In genomic region chr3:188662214-188662613, GRCh38 we compare ENCODE assay signal across 25 cellular contexts.
DNase-seq lines count a peak whose midpoint lies in the region; ATAC-seq and TF ChIP-seq lines count a peak whose summit lies in the region.
"Had no signal": no experiment of that assay in that cellular context is flagged by ENCODE, and none has a peak within 500 bp of the region (broad histone marks: within the 10 kb centered on the region; RNA-seq: fewer than 3 reads in every experiment).

No MANE protein-coding gene starts in this region.

- peak; percentile 56 for ATAC-seq in left lobe of liver
- ATAC-seq in right lobe of liver = peak; percentile 12 to 50 (median 42)
- ATAC-seq in HG02588 (IDR thresholded peaks at IDR 0.05; ENCODE audit: unreplicated experiment) = no peak
- no peak for ATAC-seq in activated CD8-positive, alpha-beta T cell treated with anti-CD3 and anti-CD28 coated beads, Interleukin-2, amount 10 ng/mL, durations not matched to agents 7 days and 5 days
- ATAC-seq in HG03520 (IDR thresholded peaks at IDR 0.05; ENCODE audit: unreplicated experiment) = no peak
- ATAC-seq: GM12878 had no signal

- TF ChIP-seq POLR2A in right lobe of liver (IDR thresholded peaks at IDR 0.05) = no peak
- no peak for TF ChIP-seq POLR2A in esophagus muscularis mucosa (IDR thresholded peaks at IDR 0.05; ENCODE audit: low read depth)

- CTCF ChIA-PET in activated CD8-positive, alpha-beta T cell treated with anti-CD3 and anti-CD28 coated beads, Interleukin-2, amount 10 ng/mL, durations not matched to agents 7 days and 5 days (lab: Charles Lee) = interaction anchor here (5.2 kb wide), 1 partner anchor 922 kb away, joined by 23 read pairs; no protein-coding TSS in a partner anchor

- 31% methylated on average over 1 of the region's 1 CpG for WGBS in right lobe of liver (ENCODE audit: insufficient coverage, low coverage, low lambda C conversion rate, missing lambda C conversion rate)
- 60% methylated on average over 1 of the region's 1 CpG for WGBS in esophagus muscularis mucosa

- H3K4me1 ChIP-seq in adipocyte (ENCODE audit: control insufficient read depth, insufficient read depth, low read length) (peaks cover 31% of the 10 kb centered on the region), right lobe of liver (peaks cover 0 to 20% (median 9%) of the 10 kb centered on the region in 4 donors), esophagus muscularis mucosa (peaks cover 14 to 69% (median 57%) of the 10 kb centered on the region in 4 donors)
- H3K4me1 ChIP-seq: BE2C, BLaER1 had no signal

- no peaks in the 10 kb centered on the region for H3K27me3 Mint-ChIP-seq in activated CD8-positive, alpha-beta T cell treated with anti-CD3 and anti-CD28 coated beads, Interleukin-2, amount 10 ng/mL, durations not matched to agents 7 days and 5 days (ENCODE audit: low read depth)
- H3K27me3 Mint-ChIP-seq: CD4-positive, alpha-beta memory T cell; CD4-positive, CD25-positive, alpha-beta regulatory T cell had no signal

- no peak for TF ChIP-seq EP300 in esophagus muscularis mucosa (IDR thresholded peaks at IDR 0.05)

- H3K9ac ChIP-seq in adipocyte (ENCODE audit: low read length) = peak overlapping the region; percentile 28
- H3K9ac ChIP-seq: BLaER1 had no signal

- TF ChIP-seq CTCF in right lobe of liver (IDR thresholded peaks at IDR 0.05) (no peak), esophagus muscularis mucosa (IDR thresholded peaks at IDR 0.05) (no peak)

- H3K36me3 ChIP-seq in adipocyte (ENCODE audit: control insufficient read depth, insufficient read depth, low read length, severe bottlenecking) (no peaks in the 10 kb centered on the region), right lobe of liver (no peaks in the 10 kb centered on the region), esophagus muscularis mucosa (no peaks in the 10 kb centered on the region)
- H3K36me3 ChIP-seq: BE2C, BLaER1 had no signal

- H3K4me1 Mint-ChIP-seq in activated CD8-positive, alpha-beta T cell treated with anti-CD3 and anti-CD28 coated beads, Interleukin-2, amount 10 ng/mL, durations not matched to agents 7 days and 5 days (ENCODE audit: low read depth) = no peaks in the 10 kb centered on the region

- H3K27ac ChIP-seq in right lobe of liver = no peak overlapping the region
- no peak overlapping the region for H3K27ac ChIP-seq in esophagus muscularis mucosa (replicated peaks in 1 of 4)
- H3K27ac ChIP-seq: BLaER1 had no signal

- H3K4me3 ChIP-seq in adipocyte (ENCODE audit: low read length) (no peak overlapping the region), right lobe of liver (no peak overlapping the region), esophagus muscularis mucosa (no peak overlapping the region)
- H3K4me3 ChIP-seq: BLaER1, GM12878 had no signal

- H3K27me3 ChIP-seq in adipocyte (replicated peaks; ENCODE audit: control insufficient read depth, insufficient read depth, low read length) = no peaks in the 10 kb centered on the region
- H3K27me3 ChIP-seq in right lobe of liver = no peaks in the 10 kb centered on the region
- no peaks in the 10 kb centered on the region for H3K27me3 ChIP-seq in esophagus muscularis mucosa
- H3K27me3 ChIP-seq: BE2C, BLaER1 had no signal

- DNase-seq in adipocyte (ENCODE audit: low read depth) = no peak
- DNase-seq in left lobe of liver (ENCODE audit: low spot score) = no peak
- DNase-seq in right lobe of liver = no peak
- DNase-seq in activated CD8-positive, alpha-beta T cell treated with anti-CD3 and anti-CD28 coated beads, Interleukin-2, amount 10 ng/mL, durations not matched to agents 7 days and 5 days = no peak
- DNase-seq in esophagus muscularis mucosa (ENCODE audit: extremely low spot score) = no peak
- DNase-seq: 8988T; ACHN; BE2C; C1 segment of cervical spinal cord; CD4-positive, alpha-beta memory T cell; CD4-positive, CD25-positive, alpha-beta regulatory T cell; CD8-positive, alpha-beta memory T cell; COR-L47; DMS 273 treated with DMSO at 0.1 percent for 48 hours; DMS153; DMS53; DMS79; DND-41; EL; GDM1 had no signal

- intact Hi-C loops in right lobe of liver (cut with DNase I) = no loop called here
- intact Hi-C loops in esophagus muscularis mucosa (cut with DNase I) = no loop called here

- H3K4me3 Mint-ChIP-seq in activated CD8-positive, alpha-beta T cell treated with anti-CD3 and anti-CD28 coated beads, Interleukin-2, amount 10 ng/mL, durations not matched to agents 7 days and 5 days = no peak overlapping the region
- H3K4me3 Mint-ChIP-seq: CD14-positive monocyte; CD4-positive, alpha-beta memory T cell; CD4-positive, CD25-positive, alpha-beta regulatory T cell; CD8-positive, alpha-beta memory T cell had no signal

- POLR2A ChIA-PET in activated CD8-positive, alpha-beta T cell treated with anti-CD3 and anti-CD28 coated beads, Interleukin-2, amount 10 ng/mL, durations not matched to agents 7 days and 5 days (lab: Charles Lee) = no interaction called here

- H3K27ac Mint-ChIP-seq in activated CD8-positive, alpha-beta T cell treated with anti-CD3 and anti-CD28 coated beads, Interleukin-2, amount 10 ng/mL, durations not matched to agents 7 days and 5 days = no peak overlapping the region
- H3K27ac Mint-ChIP-seq: CD4-positive, CD25-positive, alpha-beta regulatory T cell had no signal

- no peaks in the 10 kb centered on the region for H3K9me3 ChIP-seq in adipocyte (ENCODE audit: control insufficient read depth, low read length)
- H3K9me3 ChIP-seq in right lobe of liver = no peaks in the 10 kb centered on the region
- H3K9me3 ChIP-seq in esophagus muscularis mucosa = no peaks in the 10 kb centered on the region
- H3K9me3 ChIP-seq: BE2C, BLaER1 had no signal

- no peaks in the 10 kb centered on the region for H3K9me3 Mint-ChIP-seq in activated CD8-positive, alpha-beta T cell treated with anti-CD3 and anti-CD28 coated beads, Interleukin-2, amount 10 ng/mL, durations not matched to agents 7 days and 5 days (ENCODE audit: insufficient read depth)
- H3K9me3 Mint-ChIP-seq: CD14-positive monocyte; CD4-positive, alpha-beta memory T cell; CD4-positive, CD25-positive, alpha-beta regulatory T cell; CD8-positive, alpha-beta memory T cell had no signal

- no peaks in the 10 kb centered on the region for H3K36me3 Mint-ChIP-seq in activated CD8-positive, alpha-beta T cell treated with anti-CD3 and anti-CD28 coated beads, Interleukin-2, amount 10 ng/mL, durations not matched to agents 7 days and 5 days (ENCODE audit: low read depth)
- H3K36me3 Mint-ChIP-seq: CD14-positive monocyte; CD4-positive, alpha-beta memory T cell; CD4-positive, CD25-positive, alpha-beta regulatory T cell; CD8-positive, alpha-beta memory T cell had no signal

Comparison
In these comparisons a context has a peak if more than half of its experiments do, and no peak if none do; other contexts are left out.
1. ATAC-seq: peak in left lobe of liver (single experiment) and right lobe of liver (4 of 4); none in HG02588 (single experiment), activated CD8-positive, alpha-beta T cell treated with anti-CD3 and anti-CD28 coated beads, Interleukin-2, amount 10 ng/mL, durations not matched to agents 7 days and 5 days (single experiment) and HG03520 (single experiment).